Comparison of ENCODE assay signal across 9 cellular contexts in the genomic region with DNA sequence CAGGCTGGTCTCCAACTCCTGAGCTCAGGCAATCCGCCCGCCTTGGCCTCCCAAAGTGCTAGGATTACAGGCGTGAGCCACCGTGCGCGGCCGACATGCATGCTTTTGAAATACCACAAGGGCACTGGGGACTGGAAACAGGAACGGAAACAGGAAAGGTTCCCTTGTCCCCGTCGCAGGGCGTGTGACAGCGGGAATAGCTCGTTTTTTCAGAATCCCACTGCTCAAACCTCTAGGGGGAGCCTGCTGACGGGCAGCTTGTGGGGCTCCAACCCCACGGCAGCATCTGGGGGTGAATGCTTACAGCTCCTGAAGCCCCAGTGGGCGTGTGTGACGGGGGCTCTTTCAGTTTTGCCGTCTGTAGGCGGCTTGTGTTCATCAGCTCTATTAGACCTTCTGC. TPM values are rescaled to one million over a fixed set of nuclear protein-coding genes. Genes with fewer than 3 reads are reported as not detected.
A peak's percentile ranks its signal among the peaks of the same experiment; 100 is the strongest.
DNase-seq lines count a peak whose midpoint lies in the region; ATAC-seq, FAIRE-seq and TF ChIP-seq lines count a peak whose summit lies in the region.
"Had no signal": no experiment of that assay in that cellular context is flagged by ENCODE, and none has a peak within 500 bp of the region (broad histone marks: within the 10 kb centered on the region; RNA-seq: fewer than 3 reads in every experiment).

No MANE protein-coding gene starts in this region.

- H3K9ac ChIP-seq in astrocyte (ENCODE audit: low read length), result no peak overlapping the region
- H3K9ac ChIP-seq: parathyroid adenoma had no signal

- DNase-seq in SHP77 (lab: John Stamatoyannopoulos, UW) (peak; percentile 56 to 69), astrocyte (ENCODE audit: low read depth) (no peak), breast epithelium (ENCODE audit: low spot score in 2 of 2) (no peak), SKM-1 treated with dmso at 0.1 percent for 144 hours (lab: John Stamatoyannopoulos, UW; ENCODE audit: unreplicated experiment) (no peak), NCI-H1105 (lab: John Stamatoyannopoulos, UW) (no peak)
- DNase-seq in naive thymus-derived CD4-positive, alpha-beta T cell, result peak; percentile 19 to 40 (median 32)
- DNase-seq in activated CD4-positive, CD25-positive, alpha-beta regulatory T cell treated with anti-CD3 and anti-CD28 coated beads, Interleukin-2, amount 50 U/mL, for 72 hours, result no peak

- H3K27ac ChIP-seq in astrocyte (ENCODE audit: low read depth, low read length) (no peak overlapping the region), breast epithelium (peak overlapping the region in 1 of 2 donors; percentile 61)
- H3K27ac ChIP-seq in naive thymus-derived CD4-positive, alpha-beta T cell (ENCODE audit: low read depth, low read length), result peak overlapping the region; percentile 65
- H3K27ac ChIP-seq: parathyroid adenoma had no signal

- H3K4me3 Mint-ChIP-seq in astrocyte (ENCODE audit: unreplicated experiment), result no peak overlapping the region
- H3K4me3 Mint-ChIP-seq in naive thymus-derived CD4-positive, alpha-beta T cell, result peak overlapping the region; percentile 53 to 81 (median 72)

- no peak overlapping the region for H3K27ac Mint-ChIP-seq in astrocyte (ENCODE audit: unreplicated experiment)
- H3K27ac Mint-ChIP-seq in naive thymus-derived CD4-positive, alpha-beta T cell, result peak overlapping the region in 7 of 9 donors; percentile 67 to 98 (median 89)

- H3K36me3 ChIP-seq in astrocyte (ENCODE audit: insufficient read depth, low read length) (no peaks in the 10 kb centered on the region), breast epithelium (no peaks in the 10 kb centered on the region)
- no peaks in the 10 kb centered on the region for H3K36me3 ChIP-seq in naive thymus-derived CD4-positive, alpha-beta T cell (ENCODE audit: control insufficient read depth in 2 of 3, insufficient read depth in 3 of 3, low read length in 3 of 3)

- peaks cover 26% of the 10 kb centered on the region for H3K27me3 Mint-ChIP-seq in astrocyte (ENCODE audit: low read depth, unreplicated experiment)
- H3K27me3 Mint-ChIP-seq in naive thymus-derived CD4-positive, alpha-beta T cell, result peaks cover 0 to 22% (median 3%) of the 10 kb centered on the region in 5 donors

- CTCF ChIA-PET in naive thymus-derived CD4-positive, alpha-beta T cell (lab: Charles Lee), result interaction anchor here (0.7 to 10.3 kb wide), 9 partner anchors 8 to 223 kb away, joined by 3 to 145 read pairs (median 4); partner anchors contain the start of gene SLC16A11

- H3K9me3 ChIP-seq in astrocyte (ENCODE audit: insufficient read depth, low read depth, low read length), result no peaks in the 10 kb centered on the region
- H3K9me3 ChIP-seq in naive thymus-derived CD4-positive, alpha-beta T cell (ENCODE audit: control insufficient read depth in 2 of 3, low read length in 3 of 3), result no peaks in the 10 kb centered on the region
- H3K9me3 ChIP-seq in breast epithelium, result no peaks in the 10 kb centered on the region

- H3K4me2 ChIP-seq in astrocyte (ENCODE audit: low read length), result peak overlapping the region; percentile 37

- H3K4me1 Mint-ChIP-seq in astrocyte (ENCODE audit: low read depth, unreplicated experiment), result peaks cover 10% of the 10 kb centered on the region
- H3K4me1 Mint-ChIP-seq in naive thymus-derived CD4-positive, alpha-beta T cell, result peaks cover 18 to 39% (median 28%) of the 10 kb centered on the region in 7 donors

- H3K4me1 ChIP-seq in astrocyte (ENCODE audit: insufficient read depth, low read length) (no peaks in the 10 kb centered on the region), breast epithelium (no peaks in the 10 kb centered on the region)
- H3K4me1 ChIP-seq in naive thymus-derived CD4-positive, alpha-beta T cell (ENCODE audit: control insufficient read depth in 2 of 2, insufficient read depth in 2 of 2, low read length in 2 of 2), result peaks cover 6 to 20% of the 10 kb centered on the region in 2 donors

- no peaks in the 10 kb centered on the region for H3K9me3 Mint-ChIP-seq in astrocyte (ENCODE audit: unreplicated experiment)
- no peaks in the 10 kb centered on the region for H3K9me3 Mint-ChIP-seq in naive thymus-derived CD4-positive, alpha-beta T cell

- H3K27me3 ChIP-seq in astrocyte (ENCODE audit: insufficient read depth, low read length), result peaks cover 10% of the 10 kb centered on the region
- H3K27me3 ChIP-seq in naive thymus-derived CD4-positive, alpha-beta T cell (ENCODE audit: control insufficient read depth in 2 of 2, insufficient read depth in 2 of 2, low read length in 2 of 2), result no peaks in the 10 kb centered on the region
- H3K27me3 ChIP-seq in breast epithelium, result no peaks in the 10 kb centered on the region

- TF ChIP-seq POLR2A in breast epithelium (IDR thresholded peaks at IDR 0.05), result no peak

- FAIRE-seq in astrocyte (lab: Jason Lieb, UNC), result no peak

- H4K20me1 ChIP-seq in astrocyte (ENCODE audit: insufficient read depth, low read length), result no peaks in the 10 kb centered on the region

- H3K4me3 ChIP-seq in astrocyte (ENCODE audit: insufficient read depth, low read depth, low read length), result no peak overlapping the region
- H3K4me3 ChIP-seq in naive thymus-derived CD4-positive, alpha-beta T cell (ENCODE audit: low read length), result peak overlapping the region; percentile 17
- no peak overlapping the region for H3K4me3 ChIP-seq in breast epithelium

- no peaks in the 10 kb centered on the region for H3K79me2 ChIP-seq in astrocyte (ENCODE audit: insufficient read depth, low read length)
- H3K79me2 ChIP-seq: parathyroid adenoma had no signal

- intact Hi-C loops in naive thymus-derived CD4-positive, alpha-beta T cell (cut with micrococcal nuclease), result loop anchor here in 1 of 2 donors (2.0 to 5.0 kb wide), 2 partner anchors 291 to 481 kb away; partner anchors contain the start of genes C17orf100 and MED31
- intact Hi-C loops in breast epithelium (cut with DNase I; ENCODE audit: low total_unique reads), result no loop called here

- TF ChIP-seq CTCF in GM12872 (IDR thresholded peaks at IDR 0.05; ENCODE audit: insufficient read depth, low read depth, low read length) (peak; percentile 71), astrocyte (IDR thresholded peaks at IDR 0.05; ENCODE audit: insufficient read depth, low read depth, low read length) (peak; percentile 6), breast epithelium (IDR thresholded peaks at IDR 0.05) (no peak)

- POLR2A ChIA-PET in naive thymus-derived CD4-positive, alpha-beta T cell (lab: Charles Lee), result interaction anchor here (1.3 to 2.3 kb wide), 3 partner anchors 87 to 122 kb away, joined by 4 to 20 read pairs (median 6); partner anchors contain the start of gene SLC16A13

- peak; percentile 9 for ATAC-seq in naive thymus-derived CD4-positive, alpha-beta T cell

- no peak overlapping the region for H2AFZ ChIP-seq in astrocyte (ENCODE audit: low read depth, low read length)
- H2AFZ ChIP-seq: parathyroid adenoma had no signal

- H3K36me3 Mint-ChIP-seq in astrocyte (ENCODE audit: low read depth, unreplicated experiment), result no peaks in the 10 kb centered on the region
- no peaks in the 10 kb centered on the region for H3K36me3 Mint-ChIP-seq in naive thymus-derived CD4-positive, alpha-beta T cell

RNA-seq across cellular contexts. Expression of gene ASGR2, which starts 18.8 kb away (rescaled TPM):
- total RNA-seq in astrocyte (not detected in 2 replicates), breast epithelium (under 1 TPM; 0.33 to 0.96 (median 0.88) TPM)
- 10 to 100 TPM in 1 of 5 experiments, 1 to 10 TPM in 1, under 1 TPM in 1, not detected in 2; 0.27 to 15.0 (median 1.9) TPM for total RNA-seq in naive thymus-derived CD4-positive, alpha-beta T cell
- polyA plus RNA-seq in naive thymus-derived CD4-positive, alpha-beta T cell, result not detected

RNA-seq across cellular contexts. Expression of gene ASGR1, which starts 45.7 kb away (rescaled TPM):
- total RNA-seq in astrocyte, result 3.6 and 5.0 TPM in 2 replicates
- total RNA-seq in naive thymus-derived CD4-positive, alpha-beta T cell, result 10 to 100 TPM in 1 of 5 experiments, 1 to 10 TPM in 1, under 1 TPM in 2, not detected in 1; 0.79 to 11.9 (median 1.3) TPM
- not detected for polyA plus RNA-seq in naive thymus-derived CD4-positive, alpha-beta T cell
- total RNA-seq in breast epithelium, result 1 to 10 TPM; 1.0 to 1.4 (median 1.3) TPM

RNA-seq across cellular contexts. Expression of gene CLEC10A, which starts 53.4 kb away (rescaled TPM):
- total RNA-seq in astrocyte, result not detected in 2 replicates
- total RNA-seq in naive thymus-derived CD4-positive, alpha-beta T cell, result 10 to 100 TPM in 1 of 5 experiments, 1 to 10 TPM in 3, not detected in 1; 1.4 to 10.6 (median 4.9) TPM
- not detected for polyA plus RNA-seq in naive thymus-derived CD4-positive, alpha-beta T cell
- 10 to 100 TPM in 1 of 3 donors, 1 to 10 TPM in 2; 2.8 to 15.8 (median 2.9) TPM for total RNA-seq in breast epithelium

Comparison
In these comparisons a context has a peak if more than half of its experiments do, and no peak if none do; other contexts are left out.
1. CTCF ChIP-seq: peak in GM12872 (single experiment) and astrocyte (single experiment); none in breast epithelium (0 of 3).
2. DNase-seq: peak in SHP77 (2 of 2) and naive thymus-derived CD4-positive, alpha-beta T cell (9 of 9); none in astrocyte (single experiment), breast epithelium (0 of 2), SKM-1 treated with dmso at 0.1 percent for 144 hours (single experiment), activated CD4-positive, CD25-positive, alpha-beta regulatory T cell treated with anti-CD3 and anti-CD28 coated beads, Interleukin-2, amount 50 U/mL, for 72 hours (single experiment) and NCI-H1105 (single experiment).